In the genomic region with DNA sequence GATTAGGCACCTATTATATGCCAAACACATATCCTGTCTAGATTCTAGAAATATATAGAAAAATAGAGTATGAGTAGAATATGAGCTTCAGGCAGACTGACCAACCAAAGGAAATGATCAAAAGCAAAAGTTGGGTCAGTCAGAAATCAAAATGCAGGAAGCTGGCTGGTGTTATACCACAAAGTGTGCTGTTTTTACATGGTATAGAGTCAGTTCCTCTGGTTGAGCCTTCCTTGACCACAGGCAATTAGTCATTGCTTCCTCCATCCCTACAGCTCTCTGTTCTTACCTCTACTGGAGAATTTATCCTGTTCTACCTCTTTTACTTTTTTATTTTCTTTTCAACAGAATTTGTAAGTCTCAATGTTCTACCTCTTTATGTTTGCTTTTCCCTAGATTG, we compare ENCODE assay signal across 8 cellular contexts.
A peak's percentile ranks its signal among the peaks of the same experiment; 100 is the strongest.
DNase-seq lines count a peak whose midpoint lies in the region; ATAC-seq and TF ChIP-seq lines count a peak whose summit lies in the region.

No MANE protein-coding gene starts in this region.

- no peak for TF ChIP-seq CTCF in coronary artery (IDR thresholded peaks at IDR 0.05)

- no peak overlapping the region for H3K4me3 ChIP-seq in coronary artery

- DNase-seq in CD1c-positive myeloid dendritic cell (ENCODE audit: extremely low spot score) (peak; percentile 81), amniotic epithelial cell (ENCODE audit: low read depth) (peak; percentile 62), coronary artery (ENCODE audit: low spot score) (no peak), GOT3 (lab: John Stamatoyannopoulos, UW) (no peak)
- DNase-seq in effector CD8-positive, alpha-beta T cell (lab: John Stamatoyannopoulos, UW), result no peak
- no peak for DNase-seq in stimulated activated CD4-positive, alpha-beta T cell treated with anti-CD3 and anti-CD28 coated beads, Interleukin-1b, Interleukin-23, amount 100 ng/mL, for 48 hours

- peak; percentile 67 for ATAC-seq in GM19455 (IDR thresholded peaks at IDR 0.05; ENCODE audit: unreplicated experiment)
- ATAC-seq in HG03378 (IDR thresholded peaks at IDR 0.05; ENCODE audit: unreplicated experiment), result peak; percentile 88

- no peak overlapping the region for H3K27ac ChIP-seq in coronary artery

Comparison
In these comparisons a context has a peak if more than half of its experiments do, and no peak if none do; other contexts are left out.
1. DNase-seq: peak in CD1c-positive myeloid dendritic cell (single experiment) and amniotic epithelial cell (single experiment); none in coronary artery (single experiment), effector CD8-positive, alpha-beta T cell (single experiment), GOT3 (single experiment) and stimulated activated CD4-positive, alpha-beta T cell treated with anti-CD3 and anti-CD28 coated beads, Interleukin-1b, Interleukin-23, amount 100 ng/mL, for 48 hours (single experiment).